8 cellular contexts compared by ENCODE assay signal in the genomic region with DNA sequence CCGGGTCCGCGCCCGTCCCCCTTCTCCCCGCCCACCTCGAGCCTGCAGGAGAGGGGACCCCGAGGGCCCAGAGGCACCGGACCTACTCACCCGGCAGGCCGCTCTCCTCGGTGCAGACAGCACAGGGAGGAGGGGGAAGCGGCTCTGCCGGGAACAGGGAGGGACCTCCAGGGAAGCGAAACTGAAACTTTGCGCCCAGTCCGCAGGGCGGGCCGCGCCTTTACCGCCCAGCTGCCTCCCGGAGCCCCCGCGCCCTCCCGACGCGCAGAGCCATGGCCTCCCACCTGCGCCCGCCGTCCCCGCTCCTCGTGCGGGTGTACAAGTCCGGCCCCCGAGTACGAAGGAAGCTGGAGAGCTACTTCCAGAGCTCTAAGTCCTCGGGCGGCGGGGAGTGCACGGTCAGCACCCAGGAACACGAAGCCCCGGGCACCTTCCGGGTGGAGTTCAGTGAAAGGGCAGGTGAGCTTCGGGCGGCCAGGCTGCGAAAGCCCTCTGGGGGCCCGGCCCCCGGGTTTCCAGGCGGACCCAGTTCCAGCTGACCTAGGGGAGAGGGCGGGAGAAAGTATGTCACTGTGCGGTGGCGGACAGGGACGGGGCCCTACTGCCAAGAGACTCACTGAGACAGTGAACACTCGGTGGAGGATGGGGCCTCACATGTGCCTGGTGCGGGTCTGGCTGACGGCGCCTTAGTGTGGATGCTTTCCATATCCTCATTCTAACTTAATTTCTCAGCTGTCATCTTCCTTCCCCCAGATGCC. TPM values are rescaled to one million over a fixed set of nuclear protein-coding genes. Genes with fewer than 3 reads are reported as not detected.
DNase-seq lines count a peak whose midpoint lies in the region; ATAC-seq and TF ChIP-seq lines count a peak whose summit lies in the region.

TSS of gene DTX3L (plus strand) at position 184 of the 758 bp plus-strand sequence. CDS start at position 273, 89 bp downstream.
TSS of gene PARP9 (minus strand) at position 146 of the 758 bp plus-strand sequence. CDS start 4,680 bp downstream, outside the sequence.

- peaks cover 60% of the 10 kb centered on the region for H3K36me3 Mint-ChIP-seq in activated CD4-positive, alpha-beta T cell treated with anti-CD3 and anti-CD28 coated beads, Interleukin-2, amount 10 ng/mL, durations not matched to agents 24 days and 14 days (ENCODE audit: low read depth)

- H3K27me3 Mint-ChIP-seq in activated CD4-positive, alpha-beta T cell treated with anti-CD3 and anti-CD28 coated beads, Interleukin-2, amount 10 ng/mL, durations not matched to agents 24 days and 14 days: no peaks in the 10 kb centered on the region

- H3K4me3 ChIP-seq in AG04449 (ENCODE audit: low read depth, low read length) (peak within 1 kb of the TSS; percentile 77), coronary artery (peak within 1 kb of the TSS; percentile 95)

- peak within 1 kb of the TSS; percentile 95 for H3K4me3 Mint-ChIP-seq in activated CD4-positive, alpha-beta T cell treated with anti-CD3 and anti-CD28 coated beads, Interleukin-2, amount 10 ng/mL, durations not matched to agents 24 days and 14 days

- H3K27ac ChIP-seq in coronary artery: peak within 1 kb of the TSS; percentile 92 to 95

- H3K27ac Mint-ChIP-seq in activated CD4-positive, alpha-beta T cell treated with anti-CD3 and anti-CD28 coated beads, Interleukin-2, amount 10 ng/mL, durations not matched to agents 24 days and 14 days: peak within 1 kb of the TSS; percentile 98

- ATAC-seq in GM18909 (IDR thresholded peaks at IDR 0.05; ENCODE audit: poor library complexity, unreplicated experiment) (peak; percentile 75), HG03159 (IDR thresholded peaks at IDR 0.05; ENCODE audit: unreplicated experiment) (peak; percentile 71), left colon (peak; percentile 98)

- CTCF ChIA-PET in AG04449 (lab: Yijun Ruan, JAX): interaction anchor here (1.1 to 12.1 kb wide), 3 partner anchors 11 to 114 kb away, joined by 3 to 181 read pairs (median 5); partner anchors contain the start of gene PARP14

- POLR2A ChIA-PET in AG04449 (lab: Yijun Ruan, JAX): interaction anchor here (0.7 to 1.1 kb wide), 3 partner anchors 106 to 116 kb away, joined by 3 to 6 read pairs (median 3); partner anchors contain the start of gene PARP14

- no peaks in the 10 kb centered on the region for H3K9me3 Mint-ChIP-seq in activated CD4-positive, alpha-beta T cell treated with anti-CD3 and anti-CD28 coated beads, Interleukin-2, amount 10 ng/mL, durations not matched to agents 24 days and 14 days

- TF ChIP-seq CTCF in AG04449 (IDR thresholded peaks at IDR 0.05; ENCODE audit: insufficient read depth, low read length, missing control alignments): no peak
- TF ChIP-seq CTCF in coronary artery (IDR thresholded peaks at IDR 0.05): no peak

- DNase-seq in AG04449 (ENCODE audit: low read depth, low spot score) (no peak), NCI-H460 (ENCODE audit: extremely low read depth, low read depth) (peak; percentile 39), coronary artery (ENCODE audit: low spot score) (peak; percentile 87), left colon (peak; percentile 88 to 93)
- DNase-seq in activated CD4-positive, alpha-beta T cell treated with anti-CD3 and anti-CD28 coated beads, Interleukin-2, amount 10 ng/mL, durations not matched to agents 24 days and 14 days: peak; percentile 97
- peak; percentile 55 to 82 for DNase-seq in stimulated activated CD4-positive, alpha-beta T cell treated with anti-CD3 and anti-CD28 coated beads, Interleukin-1b, Interleukin-23, amount 100 ng/mL, for 4 hours (ENCODE audit: low read depth in 2 of 2)

- H3K4me1 Mint-ChIP-seq in activated CD4-positive, alpha-beta T cell treated with anti-CD3 and anti-CD28 coated beads, Interleukin-2, amount 10 ng/mL, durations not matched to agents 24 days and 14 days: peaks cover 71% of the 10 kb centered on the region

- intact Hi-C loops in activated CD4-positive, alpha-beta T cell treated with anti-CD3 and anti-CD28 coated beads, Interleukin-2, amount 10 ng/mL, durations not matched to agents 24 days and 14 days (cut with micrococcal nuclease): loop anchor here (1.0 to 5.0 kb wide), 6 partner anchors 12 to 233 kb away; partner anchors contain the start of genes FAM162A and SLC49A4
- intact Hi-C loops in left colon (cut with DNase I, micrococcal nuclease): loop anchor here in 1 of 2 donors (5.0 kb wide), 1 partner anchor 118 kb away; the partner anchor contains the start of gene PARP14

RNA-seq across cellular contexts. Expression of gene DTX3L, which starts in this region (rescaled TPM):
- 12.8 TPM in 2 replicates for total RNA-seq in NCI-H460 (2014; rRNA removed; shearing (Covaris generic))
- 5.5 and 7.3 TPM in 2 replicates for polyA plus RNA-seq in NCI-H460 (2014; cell fraction: nucleus; rRNA removed)
- 39.8 and 43.7 TPM in 2 replicates for total RNA-seq in activated CD4-positive, alpha-beta T cell treated with anti-CD3 and anti-CD28 coated beads, Interleukin-2, amount 10 ng/mL, durations not matched to agents 24 days and 14 days
- total RNA-seq in left colon: 10 to 100 TPM; 43.9 to 60.5 TPM

RNA-seq across cellular contexts. Expression of gene PARP9, which starts in this region (rescaled TPM):
- total RNA-seq in NCI-H460 (2014; rRNA removed; shearing (Covaris generic)): 6.8 and 8.8 TPM in 2 replicates
- polyA plus RNA-seq in NCI-H460 (2014; cell fraction: nucleus; rRNA removed): 4.8 and 7.0 TPM in 2 replicates
- 45.7 and 47.9 TPM in 2 replicates for total RNA-seq in activated CD4-positive, alpha-beta T cell treated with anti-CD3 and anti-CD28 coated beads, Interleukin-2, amount 10 ng/mL, durations not matched to agents 24 days and 14 days
- 10 to 100 TPM; 22.4 to 48.2 TPM for total RNA-seq in left colon
